ENCODE assay signal across 16 cellular contexts in genomic region chr12:1044697-1045096, GRCh38. TPM values are rescaled to one million over a fixed set of nuclear protein-coding genes. Genes with fewer than 3 reads are reported as not detected.
DNase-seq lines count a peak whose midpoint lies in the region; ATAC-seq and TF ChIP-seq lines count a peak whose summit lies in the region.
"Had no signal": no experiment of that assay in that cellular context is flagged by ENCODE, and none has a peak within 500 bp of the region (broad histone marks: within the 10 kb centered on the region; RNA-seq: fewer than 3 reads in every experiment).

No MANE protein-coding gene starts in this region.

- no peak overlapping the region for H3K4me3 ChIP-seq in AG09309 (ENCODE audit: control insufficient read depth, low read depth, low read length)
- no peak overlapping the region for H3K4me3 ChIP-seq in IMR-90 (ENCODE audit: insufficient read depth, low read depth, low read length)
- H3K4me3 ChIP-seq in cardiac fibroblast (replicated peaks in 1 of 2; ENCODE audit: low read depth in 2 of 2, low read length in 2 of 2): no peak overlapping the region
- H3K4me3 ChIP-seq: esophagus squamous epithelium had no signal

- H3K27ac ChIP-seq in IMR-90 (ENCODE audit: insufficient read depth, low read length): no peak overlapping the region
- H3K27ac ChIP-seq: esophagus squamous epithelium had no signal

- POLR2A ChIA-PET in IMR-90 (lab: Charles Lee; ENCODE audit: unreplicated experiment): no interaction called here
- POLR2A ChIA-PET in activated CD4-positive, alpha-beta memory T cell treated with anti-CD3 and anti-CD28 coated beads for 36 hours (lab: Charles Lee): no interaction called here

- peaks cover 2% of the 10 kb centered on the region for H3K4me1 ChIP-seq in IMR-90 (ENCODE audit: control insufficient read depth, insufficient read depth, low read length)

- no peak overlapping the region for H3K14ac ChIP-seq in IMR-90 (replicated peaks; ENCODE audit: low read depth, low read length)

- no peaks in the 10 kb centered on the region for H4K20me1 ChIP-seq in IMR-90 (ENCODE audit: insufficient read depth, low read length)

- H3K4me2 ChIP-seq in IMR-90 (ENCODE audit: low read depth, low read length): peak overlapping the region; percentile 40; the same call in 1 of the 2 replicates

- intact Hi-C loops in IMR-90 (cut with micrococcal nuclease): no loop called here
- intact Hi-C loops in activated CD4-positive, alpha-beta memory T cell treated with anti-CD3 and anti-CD28 coated beads for 36 hours (cut with micrococcal nuclease): no loop called here

- no TSS peak for BruUV-seq in IMR-90 (replicated peaks; lab: Mats Ljungman, UMichigan)

- H2BK5ac ChIP-seq in IMR-90 (ENCODE audit: low read depth, low read length, poor library complexity, severe bottlenecking): no peak overlapping the region

- CTCF ChIA-PET in IMR-90 (lab: Yijun Ruan, JAX): interaction anchor here (0.6 kb wide), 1 partner anchor 617 kb away, joined by 3 read pairs; no protein-coding TSS in a partner anchor
- CTCF ChIA-PET in activated CD4-positive, alpha-beta memory T cell treated with anti-CD3 and anti-CD28 coated beads for 36 hours (lab: Charles Lee): no interaction called here

- no peak overlapping the region for H2BK20ac ChIP-seq in IMR-90 (ENCODE audit: low read depth, low read length)

- H3K9me3 Mint-ChIP-seq in activated CD4-positive, alpha-beta memory T cell treated with anti-CD3 and anti-CD28 coated beads for 36 hours: no peaks in the 10 kb centered on the region

- TF ChIP-seq CTCF in AG09309 (IDR thresholded peaks at IDR 0.05; ENCODE audit: control insufficient read depth, insufficient read depth, low read depth, low read length, missing control alignments): no peak
- no peak for TF ChIP-seq CTCF in IMR-90 (conservative IDR thresholded peaks at IDR 0.05; ENCODE audit: low read depth, low read length)
- no peak for TF ChIP-seq CTCF in cardiac fibroblast (IDR thresholded peaks at IDR 0.05; ENCODE audit: low read depth, low read length)

- no peaks in the 10 kb centered on the region for H3K27me3 Mint-ChIP-seq in activated CD4-positive, alpha-beta memory T cell treated with anti-CD3 and anti-CD28 coated beads for 36 hours
- H3K27me3 Mint-ChIP-seq: CD4-positive, CD25-positive, alpha-beta regulatory T cell had no signal

- no peak overlapping the region for H4K5ac ChIP-seq in IMR-90 (ENCODE audit: low read depth, low read length)

- H3K4ac ChIP-seq in IMR-90 (ENCODE audit: low read depth, low read length): no peak overlapping the region

- no peak overlapping the region for H3K18ac ChIP-seq in IMR-90 (ENCODE audit: low read depth, low read length)

- H3K4me3 Mint-ChIP-seq in activated CD4-positive, alpha-beta memory T cell treated with anti-CD3 and anti-CD28 coated beads for 36 hours: no peak overlapping the region
- H3K4me3 Mint-ChIP-seq: CD4-positive, CD25-positive, alpha-beta regulatory T cell had no signal

- no peak overlapping the region for H2AK9ac ChIP-seq in IMR-90 (replicated peaks; ENCODE audit: low read depth, low read length, poor library complexity)

- H2BK120ac ChIP-seq in IMR-90 (ENCODE audit: low read depth, low read length): no peak overlapping the region

- TF ChIP-seq RAD21 in IMR-90 (IDR thresholded peaks at IDR 0.05; ENCODE audit: low read length): no peak

- dilution Hi-C loops in IMR-90 (cut with HindIII; ENCODE audit: low sequenced_read_pairs, unreplicated experiment): no loop called here

- H4K8ac ChIP-seq in IMR-90 (ENCODE audit: low read depth in 2 of 2, low read length in 2 of 2): no peak overlapping the region; a peak in 1 of 4 replicates

- WGBS in IMR-90 (ENCODE audit: extremely low coverage in 2 of 2, insufficient read length in 1 of 2), 2 experiments: no CpG with 5 or more reads among the region's 1 CpG

- peaks cover 37 to 50% of the 10 kb centered on the region in 2 experiments for H3K79me1 ChIP-seq in IMR-90 (ENCODE audit: low read depth in 1 of 2, low read length in 2 of 2)

- no peak overlapping the region for H2BK15ac ChIP-seq in IMR-90 (ENCODE audit: low read depth, low read length)

- no peaks in the 10 kb centered on the region for H3K27me3 ChIP-seq in IMR-90 (ENCODE audit: control insufficient read depth, insufficient read depth, low read length)
- H3K27me3 ChIP-seq: esophagus squamous epithelium had no signal

- peaks cover 9% of the 10 kb centered on the region; the same call in 1 of the 2 replicates for H3K9me1 ChIP-seq in IMR-90 (ENCODE audit: insufficient read depth, low read length)

- H3K23ac ChIP-seq in IMR-90 (ENCODE audit: low read depth, low read length): no peak overlapping the region

- peak; percentile 79 for ATAC-seq in IMR-90 (ENCODE audit: low read depth)

- no peak overlapping the region for H2AK5ac ChIP-seq in IMR-90 (ENCODE audit: low read depth, low read length)

- no peak overlapping the region for H4K91ac ChIP-seq in IMR-90 (ENCODE audit: insufficient read depth, low read depth, low read length)

- in situ Hi-C loops in IMR-90 (cut with MboI; ENCODE audit: low sequenced_read_pairs): no loop called here

- no peak overlapping the region for H3K9ac ChIP-seq in IMR-90 (ENCODE audit: low read depth, low read length)

- no peaks in the 10 kb centered on the region for H3K9me3 ChIP-seq in IMR-90 (ENCODE audit: control insufficient read depth, insufficient read depth, low read length)
- H3K9me3 ChIP-seq: esophagus squamous epithelium had no signal

- no peak overlapping the region for H3K27ac Mint-ChIP-seq in activated CD4-positive, alpha-beta memory T cell treated with anti-CD3 and anti-CD28 coated beads for 36 hours
- H3K27ac Mint-ChIP-seq: CD4-positive, CD25-positive, alpha-beta regulatory T cell had no signal

- DNase-seq in AG09309 (ENCODE audit: low read depth) (peak; percentile 17), IMR-90 (peak; percentile 53), cardiac fibroblast (ENCODE audit: low read depth in 2 of 2) (peak; percentile 29 to 47), lung microvascular endothelial cell (ENCODE audit: low read depth in 2 of 2) (peak; percentile 54 to 56), NCI-H1092 (lab: John Stamatoyannopoulos, UW) (no peak), hippocampal formation (lab: John Stamatoyannopoulos, UW) (no peak)
- DNase-seq in central memory CD4-positive, alpha-beta T cell: no peak
- DNase-seq in activated CD4-positive, alpha-beta memory T cell treated with anti-CD3 and anti-CD28 coated beads for 36 hours: no peak
- DNase-seq: activated CD4-positive, alpha-beta T cell treated with anti-CD3 and anti-CD28 coated beads, Interleukin-2, amount 50 U/mL, for 48 hours; activated effector memory CD4-positive, alpha-beta T cell treated with Interleukin-2 at 50 U/mL for 16 hours; caudate nucleus; CD4-positive, CD25-positive, alpha-beta regulatory T cell; esophagus squamous epithelium; midbrain; NCI-H1436 treated with DMSO at 0.1 percent for 48 hours; NCI-H526 had no signal

- H3K36me3 Mint-ChIP-seq in activated CD4-positive, alpha-beta memory T cell treated with anti-CD3 and anti-CD28 coated beads for 36 hours: no peaks in the 10 kb centered on the region

- H2AFZ ChIP-seq in IMR-90 (replicated peaks; ENCODE audit: low read length, poor library complexity): no peak overlapping the region

- H3K36me3 ChIP-seq in IMR-90 (ENCODE audit: control insufficient read depth, insufficient read depth, low read length): peaks cover 2% of the 10 kb centered on the region; the same call in 1 of the 2 replicates

- TF ChIP-seq POLR2A in IMR-90 (IDR thresholded peaks at IDR 0.05; ENCODE audit: low read depth, low read length): no peak

- H3K56ac ChIP-seq in IMR-90 (ENCODE audit: extremely low read depth, insufficient read depth, low read length): no peak overlapping the region

- H3K4me1 Mint-ChIP-seq in activated CD4-positive, alpha-beta memory T cell treated with anti-CD3 and anti-CD28 coated beads for 36 hours (ENCODE audit: low read depth): peaks cover 2% of the 10 kb centered on the region

TF ChIP-seq in IMR-90, 13 proteins besides CTCF, POLR2A, EP300 and RAD21:
- TF ChIP-seq SMC3 (IDR thresholded peaks at IDR 0.05; ENCODE audit: low read depth, low read length) (no peak), FOS (IDR thresholded peaks at IDR 0.05; ENCODE audit: low read depth, low read length) (peak; percentile 65; the same call in 1 of the 2 replicates), CEBPB (IDR thresholded peaks at IDR 0.05; ENCODE audit: low read depth, low read length) (no peak), ELK1 (IDR thresholded peaks at IDR 0.05; ENCODE audit: borderline replicate concordance, low read depth, low read length) (no peak), RCOR1 (IDR thresholded peaks at IDR 0.05; ENCODE audit: insufficient replicate concordance, low read length) (no peak), CHD1 (IDR thresholded peaks at IDR 0.05; ENCODE audit: low read depth, low read length) (no peak), MAFK (IDR thresholded peaks at IDR 0.05; ENCODE audit: low read depth, low read length) (no peak)
TF ChIP-seq in IMR-90: peak in this region for 1.

RNA-seq across cellular contexts. Expression of gene ERC1, which starts 53.7 kb away (rescaled TPM):
- total RNA-seq in IMR-90 (2012; rRNA removed): 25.6 and 27.8 TPM in 2 replicates
- 11.2 and 11.6 TPM in 2 replicates for polyA plus RNA-seq in IMR-90 (2012; rRNA removed)
- 3.9 and 5.0 TPM in 2 replicates for polyA plus RNA-seq in IMR-90 (2012; cell fraction: cytosol; rRNA removed)
- polyA plus RNA-seq in IMR-90 (2012; cell fraction: nucleus; rRNA removed; ENCODE audit: low replicate concordance): 4.5 and 8.7 TPM in 2 replicates
- 17.2 and 32.5 TPM in 2 replicates for total RNA-seq in lung microvascular endothelial cell
- 10 to 100 TPM; 19.1 to 21.8 TPM for total RNA-seq in activated CD4-positive, alpha-beta memory T cell treated with anti-CD3 and anti-CD28 coated beads for 36 hours

Comparison
In these comparisons a context has a peak if more than half of its experiments do, and no peak if none do; other contexts are left out.
1. DNase-seq: peak in AG09309 (single experiment), IMR-90 (single experiment), cardiac fibroblast (2 of 2) and lung microvascular endothelial cell (2 of 2); none in central memory CD4-positive, alpha-beta T cell (single experiment), NCI-H1092 (single experiment), activated CD4-positive, alpha-beta memory T cell treated with anti-CD3 and anti-CD28 coated beads for 36 hours (single experiment) and hippocampal formation (0 of 2).